In genomic region chr15:40338921-40339620, GRCh38 we compare ENCODE assay signal across 9 cellular contexts. TPM values are rescaled to one million over a fixed set of nuclear protein-coding genes. Genes with fewer than 3 reads are reported as not detected.
DNase-seq lines count a peak whose midpoint lies in the region; ATAC-seq and TF ChIP-seq lines count a peak whose summit lies in the region.
"Had no signal": no experiment of that assay in that cellular context is flagged by ENCODE, and none has a peak within 500 bp of the region (broad histone marks: within the 10 kb centered on the region; RNA-seq: fewer than 3 reads in every experiment).

No MANE protein-coding gene starts in this region.

- no peaks in the 10 kb centered on the region for H3K36me3 ChIP-seq in H7 (replicated peaks; ENCODE audit: control insufficient read depth, insufficient read depth, low read length)

- intact Hi-C loops in Right ventricle myocardium superior (cut with DNase I) (no loop called here), posterior cingulate gyrus (cut with DNase I) (loop anchor here (2.0 kb wide), 1 partner anchor 16 kb away; the partner anchor contains the start of gene INAFM2)

- no peaks in the 10 kb centered on the region for H3K27me3 ChIP-seq in H7 (ENCODE audit: control insufficient read depth, insufficient read depth, low read length)

- H3K4me3 ChIP-seq in WI38 (ENCODE audit: low read depth, low read length) (peak overlapping the region; percentile 64), H7 (ENCODE audit: insufficient read depth, low read depth, low read length) (no peak overlapping the region)

- DNase-seq in COLO829 (ENCODE audit: low spot score) = peak; percentile 76
- DNase-seq in Right ventricle myocardium superior = peak; percentile 63
- peak in 7 of 10 donors; percentile 51 to 95 (median 68) for DNase-seq in posterior cingulate gyrus
- no peak for DNase-seq in NCI-H510A treated with DMSO at 0.1 percent for 48 hours (lab: John Stamatoyannopoulos, UW)
- no peak for DNase-seq in H7

- no peak for TF ChIP-seq CTCF in WI38 (IDR thresholded peaks at IDR 0.05; ENCODE audit: low read depth, low read length)

- ATAC-seq in Right ventricle myocardium superior (ENCODE audit: poor library complexity) = peak; percentile 32
- ATAC-seq in HG03442 (IDR thresholded peaks at IDR 0.05; ENCODE audit: unreplicated experiment) = no peak
- ATAC-seq in GM18873 (IDR thresholded peaks at IDR 0.05; ENCODE audit: low FRiP score, unreplicated experiment) = no peak

RNA-seq across cellular contexts. Expression of gene CCDC9B, which starts 1.7 kb away (rescaled TPM):
- 155 TPM for total RNA-seq in Right ventricle myocardium superior
- 0.03 and 0.18 TPM in 2 replicates for total RNA-seq in H7 (2014; rRNA removed; shearing (Covaris generic))

RNA-seq across cellular contexts. Expression of gene PHGR1, which starts 11.8 kb away (rescaled TPM):
- total RNA-seq in Right ventricle myocardium superior = not detected
- total RNA-seq in H7 (2014; rRNA removed; shearing (Covaris generic)) = not detected in 2 replicates
- total RNA-seq: mononuclear cell had no signal

RNA-seq across cellular contexts. Expression of gene INAFM2, which starts 15.6 kb away (rescaled TPM):
- 56.2 TPM for total RNA-seq in Right ventricle myocardium superior
- 15.2 and 15.8 TPM in 2 replicates for total RNA-seq in H7 (2014; rRNA removed; shearing (Covaris generic))

RNA-seq across cellular contexts. Expression of gene DISP2, which starts 18.9 kb away (rescaled TPM):
- total RNA-seq in Right ventricle myocardium superior = 5.9 TPM
- 0.04 and 0.52 TPM in 2 replicates for total RNA-seq in H7 (2014; rRNA removed; shearing (Covaris generic))

RNA-seq across cellular contexts. Expression of gene PLCB2, which starts 31.3 kb away (rescaled TPM):
- total RNA-seq in Right ventricle myocardium superior = 7.7 TPM
- 11.3 and 13.9 TPM in 2 replicates for total RNA-seq in H7 (2014; rRNA removed; shearing (Covaris generic))

Comparison
In these comparisons a context has a peak if more than half of its experiments do, and no peak if none do; other contexts are left out.
1. DNase-seq: peak in COLO829 (single experiment), Right ventricle myocardium superior (single experiment) and posterior cingulate gyrus (7 of 10); none in NCI-H510A treated with DMSO at 0.1 percent for 48 hours (single experiment) and H7 (single experiment).
2. RNA of gene CCDC9B, which starts 1.7 kb away (total RNA-seq): 155 TPM in Right ventricle myocardium superior (single experiment); 0.03 to 0.18 TPM in H7; every median in the first group is over 100 times any median in the second.